1 cellular context compared by ENCODE assay signal in genomic region chr18:62802523-62802922, GRCh38.
TF ChIP-seq lines count a peak whose summit lies in the region.

No MANE protein-coding gene starts in this region.

TF ChIP-seq in K562, 482 proteins besides CTCF, POLR2A, EP300 and RAD21 (continued from another document):
- TF ChIP-seq XRCC4 (IDR thresholded peaks at IDR 0.05; ENCODE audit: extremely low read depth, insufficient read depth, insufficient read length): no peak
- no peak for TF ChIP-seq CBFA2T2 (conservative IDR thresholded peaks at IDR 0.05)
- no peak for TF ChIP-seq SREBF1 (IDR thresholded peaks at IDR 0.05; ENCODE audit: borderline replicate concordance, low read depth, low read length)
- TF ChIP-seq PML (IDR thresholded peaks at IDR 0.05; ENCODE audit: low read length): no peak
- no peak for TF ChIP-seq COPS2 (conservative IDR thresholded peaks at IDR 0.05)
- no peak for TF ChIP-seq RHOXF2B (CRISPR knock-in tag; conservative IDR thresholded peaks at IDR 0.05)
- TF ChIP-seq ESRRB (CRISPR knock-in tag; IDR thresholded peaks at IDR 0.05; ENCODE audit: borderline replicate concordance): no peak
- TF ChIP-seq RBM15 (IDR thresholded peaks at IDR 0.05; ENCODE audit: insufficient read depth, low read length): no peak
- TF ChIP-seq ZNF609 (CRISPR knock-in tag; IDR thresholded peaks at IDR 0.05; ENCODE audit: borderline replicate concordance): no peak
- no peak for TF ChIP-seq ZNF512 (tag; IDR thresholded peaks at IDR 0.05)
- no peak for TF ChIP-seq PHB2 (IDR thresholded peaks at IDR 0.05; ENCODE audit: low read depth)
TF ChIP-seq in K562: peak in this region for 0.
